In genomic region chr1:10852486-10852885, GRCh38 we compare ENCODE assay signal across 21 cellular contexts.
"Had no signal": no experiment of that assay in that cellular context is flagged by ENCODE, and none has a peak within 500 bp of the region (broad histone marks: within the 10 kb centered on the region; RNA-seq: fewer than 3 reads in every experiment).

No MANE protein-coding gene starts in this region.

- DNase-seq: dorsolateral prefrontal cortex; effector CD8-positive, alpha-beta T cell; foreskin keratinocyte; head of caudate nucleus; kidney; left cardiac atrium; mesendoderm; naive thymus-derived CD4-positive, alpha-beta T cell; nephron progenitor cell; posterior cingulate gyrus; right cardiac atrium; stimulated activated CD4-positive, alpha-beta T cell treated with anti-CD3 and anti-CD28 coated beads, Interleukin-2, amount 100 ng/mL, for 48 hours; testis had no signal

- H3K9me3 ChIP-seq: testis, upper lobe of right lung, vagina had no signal

- H3K4me3 ChIP-seq: coronary artery, dorsolateral prefrontal cortex, hepatocyte, lung, smooth muscle cell, testis, tibial nerve, upper lobe of right lung, vagina had no signal

- H3K4me1 ChIP-seq: foreskin keratinocyte, testis, tibial nerve, upper lobe of right lung, vagina had no signal

- H3K27me3 ChIP-seq: hepatocyte, testis, upper lobe of right lung, vagina had no signal

- ATAC-seq: esophagus mucosa; foreskin keratinocyte; naive thymus-derived CD4-positive, alpha-beta T cell; upper lobe of right lung had no signal

- H3K27ac ChIP-seq: coronary artery, dorsolateral prefrontal cortex, foreskin keratinocyte, hepatocyte, testis, tibial nerve, upper lobe of right lung, vagina had no signal

- H3K36me3 ChIP-seq: tibial nerve, upper lobe of right lung, vagina had no signal
